Comparison of ENCODE assay signal across 9 cellular contexts in the genomic region with DNA sequence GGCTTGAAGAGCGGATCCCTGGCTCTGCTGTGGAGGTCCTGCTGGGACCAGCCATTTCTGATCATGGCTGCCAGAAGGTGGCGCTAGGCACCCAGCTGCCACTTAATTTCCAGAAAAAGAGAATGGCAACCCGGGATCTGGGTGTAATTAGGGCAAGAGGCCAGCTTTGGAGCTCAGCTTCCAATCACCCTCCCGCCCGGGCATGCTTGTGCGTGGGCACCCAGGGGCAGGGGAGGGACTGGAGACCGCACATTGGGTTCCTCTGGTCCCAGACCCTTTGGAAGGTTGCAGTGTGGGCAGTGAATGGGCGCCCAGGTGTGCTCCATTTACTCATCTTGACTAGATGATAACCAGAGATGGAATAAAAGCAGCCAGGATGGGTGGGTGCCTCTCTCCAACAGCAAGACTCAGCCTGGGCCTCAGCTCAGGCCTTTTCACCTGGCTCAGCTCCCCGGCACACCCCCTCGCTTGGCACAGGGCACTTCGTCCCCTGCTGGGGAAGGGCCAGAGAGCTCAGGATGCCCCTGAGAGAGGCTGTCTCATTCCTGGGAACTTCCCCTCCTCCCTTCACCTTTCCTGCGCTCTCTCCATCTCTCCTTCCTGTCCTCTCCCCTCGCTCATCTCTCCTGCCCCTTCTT. TPM values are rescaled to one million over a fixed set of nuclear protein-coding genes. Genes with fewer than 3 reads are reported as not detected.
DNase-seq lines count a peak whose midpoint lies in the region; ATAC-seq and TF ChIP-seq lines count a peak whose summit lies in the region.
"Had no signal": no experiment of that assay in that cellular context is flagged by ENCODE, and none has a peak within 500 bp of the region (broad histone marks: within the 10 kb centered on the region; RNA-seq: fewer than 3 reads in every experiment).

No MANE protein-coding gene starts in this region.

- ATAC-seq in lung (ENCODE audit: insufficient read depth, low FRiP score) (no peak), HG03565 (IDR thresholded peaks at IDR 0.05; ENCODE audit: unreplicated experiment) (no peak)

- no peaks in the 10 kb centered on the region for H3K27me3 ChIP-seq in lung (ENCODE audit: control insufficient read depth, insufficient read depth)
- H3K27me3 ChIP-seq in stomach: peaks cover 0 to 22% (median 8%) of the 10 kb centered on the region in 3 donors
- H3K27me3 ChIP-seq: BLaER1 had no signal

- DNase-seq in NCI-H1417 (lab: John Stamatoyannopoulos, UW) (peak; percentile 5 to 64 (median 45)), NCI-H1417 treated with DMSO at 0.1 percent for 48 hours (lab: John Stamatoyannopoulos, UW) (no peak), Kasumi-1 (lab: John Stamatoyannopoulos, UW) (peak; percentile 59 to 67), SW480 (ENCODE audit: low spot score) (peak; percentile 48), dermis blood vessel endothelial cell (peak; percentile 73), lung (ENCODE audit: low spot score) (peak; percentile 46), stomach (peak; percentile 61)

- H3K36me3 ChIP-seq in lung (ENCODE audit: control insufficient read depth in 2 of 2, insufficient read depth in 2 of 2, low read length in 2 of 2): no peaks in the 10 kb centered on the region
- H3K36me3 ChIP-seq in stomach: no peaks in the 10 kb centered on the region
- H3K36me3 ChIP-seq: BLaER1 had no signal

- H3K4me3 ChIP-seq in lung (no peak overlapping the region), stomach (no peak overlapping the region)
- H3K4me3 ChIP-seq: BLaER1 had no signal

- intact Hi-C loops in stomach (cut with DNase I; ENCODE audit: low total_unique reads): loop anchor here (5.0 to 10.0 kb wide), 2 partner anchors 68 to 270 kb away; no protein-coding TSS in a partner anchor

- no peak for TF ChIP-seq POLR2A in stomach (IDR thresholded peaks at IDR 0.05)

- 57 to 62% methylated on average over 13 of the region's 13 CpGs for WGBS in lung, 2 donors
- 46 to 54% (median 48%) methylated on average over 12 to 13 of the region's 13 CpGs for WGBS in stomach, 5 donors

- H3K27ac ChIP-seq in lung (ENCODE audit: low read depth in 1 of 2, low read length in 1 of 2): no peak overlapping the region
- no peak overlapping the region for H3K27ac ChIP-seq in stomach
- H3K27ac ChIP-seq: BLaER1 had no signal

- H3K9me3 ChIP-seq in lung (ENCODE audit: control insufficient read depth in 2 of 2, insufficient read depth in 1 of 2, low read length in 1 of 2) (no peaks in the 10 kb centered on the region), stomach (no peaks in the 10 kb centered on the region)
- H3K9me3 ChIP-seq: BLaER1 had no signal

- TF ChIP-seq CTCF in lung (IDR thresholded peaks at IDR 0.05; ENCODE audit: control extremely low read depth, extremely low read depth) (peak; percentile 50), stomach (IDR thresholded peaks at IDR 0.05) (peak in 5 of 7 experiments; percentile 54 to 76 (median 68))

- no peak for TF ChIP-seq EP300 in stomach (IDR thresholded peaks at IDR 0.05)

- H3K4me1 ChIP-seq in lung (ENCODE audit: control insufficient read depth in 2 of 2, insufficient read depth in 2 of 2, low read length in 2 of 2): no peaks in the 10 kb centered on the region
- H3K4me1 ChIP-seq in stomach: peaks cover 0 to 3% (median 0%) of the 10 kb centered on the region in 4 donors

RNA-seq across cellular contexts. Expression of a gene that starts 14.7 kb away (rescaled TPM):
- total RNA-seq in dermis blood vessel endothelial cell: not detected in 2 replicates
- total RNA-seq in lung: 1 to 10 TPM; 1.5 to 8.8 TPM
- 10 to 100 TPM in 1 of 2 donors, 1 to 10 TPM in 1; 8.0 to 12.2 TPM for polyA plus RNA-seq in lung
- under 1 TPM in 2 of 5 donors, not detected in 3; 0.55 to 0.58 TPM for total RNA-seq in stomach
- polyA plus RNA-seq in stomach: 1 to 10 TPM; 4.0 to 7.4 (median 4.6) TPM
